Comparison of ENCODE assay signal across 25 cellular contexts in genomic region chr17:72273301-72274056, GRCh38.
DNase-seq lines count a peak whose midpoint lies in the region; ATAC-seq and TF ChIP-seq lines count a peak whose summit lies in the region.
"Had no signal": no experiment of that assay in that cellular context is flagged by ENCODE, and none has a peak within 500 bp of the region (broad histone marks: within the 10 kb centered on the region; RNA-seq: fewer than 3 reads in every experiment).

No MANE protein-coding gene starts in this region.

- 36 to 52% methylated on average over 6 to 9 of the region's 10 CpGs for WGBS in esophagus squamous epithelium, 2 donors

- H3K27ac Mint-ChIP-seq in type B pancreatic cell: peak overlapping the region; percentile 55
- H3K27ac Mint-ChIP-seq in CD8-positive, alpha-beta T cell: no peak overlapping the region
- H3K27ac Mint-ChIP-seq: T-helper 2 cell treated with Interferon-gamma antibody and Interleukin-4, amounts not matched to agents 5 μg/mL and 100 μg/mL, for 36 hours had no signal

- H3K27ac ChIP-seq in CD8-positive, alpha-beta T cell (ENCODE audit: low read depth, low read length): no peak overlapping the region
- H3K27ac ChIP-seq in esophagus squamous epithelium: peak overlapping the region in 1 of 4 donors; percentile 44
- H3K27ac ChIP-seq: adrenal gland; BLaER1 treated with 17β-estradiol and CSF1 and Interleukin-3, amounts not matched to agents 10 nM and 100 nM; gastrocnemius medialis; HL-60; uterus had no signal

- H3K4me3 ChIP-seq in epithelial cell of esophagus (ENCODE audit: low read length): no peak overlapping the region
- no peak overlapping the region for H3K4me3 ChIP-seq in CD8-positive, alpha-beta T cell (ENCODE audit: low read depth, low read length)
- H3K4me3 ChIP-seq in esophagus squamous epithelium: no peak overlapping the region
- H3K4me3 ChIP-seq: adrenal gland; BLaER1 treated with 17β-estradiol and CSF1 and Interleukin-3, amounts not matched to agents 10 nM and 100 nM; gastrocnemius medialis; uterus had no signal

- TF ChIP-seq POLR2A in esophagus squamous epithelium (IDR thresholded peaks at IDR 0.05): no peak

- peaks cover 11% of the 10 kb centered on the region for H3K9me3 Mint-ChIP-seq in type B pancreatic cell
- H3K9me3 Mint-ChIP-seq in CD8-positive, alpha-beta T cell: no peaks in the 10 kb centered on the region

- no peaks in the 10 kb centered on the region for H3K27me3 Mint-ChIP-seq in type B pancreatic cell
- peaks cover 2% of the 10 kb centered on the region for H3K27me3 Mint-ChIP-seq in CD8-positive, alpha-beta T cell (ENCODE audit: low read depth)

- no peaks in the 10 kb centered on the region for H3K36me3 Mint-ChIP-seq in type B pancreatic cell
- no peaks in the 10 kb centered on the region for H3K36me3 Mint-ChIP-seq in CD8-positive, alpha-beta T cell

- H3K4me3 Mint-ChIP-seq in type B pancreatic cell: peak overlapping the region; percentile 16
- no peak overlapping the region for H3K4me3 Mint-ChIP-seq in CD8-positive, alpha-beta T cell
- H3K4me3 Mint-ChIP-seq: T-helper 2 cell treated with Interferon-gamma antibody and Interleukin-4, amounts not matched to agents 5 μg/mL and 100 μg/mL, for 36 hours had no signal

- no peaks in the 10 kb centered on the region for H3K9me3 ChIP-seq in CD8-positive, alpha-beta T cell (ENCODE audit: low read length)
- no peaks in the 10 kb centered on the region for H3K9me3 ChIP-seq in esophagus squamous epithelium
- H3K9me3 ChIP-seq: adrenal gland, gastrocnemius medialis, uterus had no signal

- peak; percentile 16 for DNase-seq in NCI-H2196 (lab: John Stamatoyannopoulos, UW; ENCODE audit: unreplicated experiment)
- no peak for DNase-seq in NCI-H2196 treated with DMSO at 0.1 percent for 48 hours (lab: John Stamatoyannopoulos, UW; ENCODE audit: unreplicated experiment)
- peak; percentile 57 for DNase-seq in NCI-H69 (lab: John Stamatoyannopoulos, UW)
- DNase-seq in epithelial cell of esophagus (ENCODE audit: low read depth): peak; percentile 93
- no peak for DNase-seq in type B pancreatic cell (ENCODE audit: extremely low spot score, unreplicated experiment)
- DNase-seq in posterior vena cava (ENCODE audit: low spot score): no peak
- no peak for DNase-seq in CD8-positive, alpha-beta T cell
- no peak for DNase-seq in esophagus squamous epithelium (lab: John Stamatoyannopoulos, UW)
- DNase-seq: ACHN; activated CD4-positive, alpha-beta T cell treated with anti-CD3 and anti-CD28 coated beads, Interleukin-2, amount 50 U/mL, for 48 hours; activated gamma-delta T cell treated with Interleukin-2 at 50 U/mL for 16 hours; adrenal gland; central memory CD4-positive, alpha-beta T cell; erythroblast; gastrocnemius medialis; kidney; NCI-H2029; NCI-H524; stimulated activated CD4-positive, alpha-beta T cell treated with anti-CD3 and anti-CD28 coated beads, Interleukin-15, amount 100 ng/mL, for 24 hours; substantia nigra; uterus had no signal

- H3K36me3 ChIP-seq in CD8-positive, alpha-beta T cell (ENCODE audit: insufficient read depth, low read length): no peaks in the 10 kb centered on the region
- H3K36me3 ChIP-seq in esophagus squamous epithelium: no peaks in the 10 kb centered on the region
- H3K36me3 ChIP-seq: adrenal gland; BLaER1 treated with 17β-estradiol and CSF1 and Interleukin-3, amounts not matched to agents 10 nM and 100 nM; gastrocnemius medialis; uterus had no signal

- no peak for TF ChIP-seq CTCF in epithelial cell of esophagus (IDR thresholded peaks at IDR 0.05; ENCODE audit: insufficient read depth, low read depth, low read length, missing control alignments)
- no peak for TF ChIP-seq CTCF in type B pancreatic cell (conservative IDR thresholded peaks at IDR 0.05)
- TF ChIP-seq CTCF in CD8-positive, alpha-beta T cell (IDR thresholded peaks at IDR 0.05): no peak
- TF ChIP-seq CTCF in esophagus squamous epithelium (IDR thresholded peaks at IDR 0.05): no peak

- no peaks in the 10 kb centered on the region for H3K27me3 ChIP-seq in CD8-positive, alpha-beta T cell (ENCODE audit: insufficient read depth, low read length)
- no peaks in the 10 kb centered on the region for H3K27me3 ChIP-seq in esophagus squamous epithelium
- H3K27me3 ChIP-seq: adrenal gland; BLaER1 treated with 17β-estradiol and CSF1 and Interleukin-3, amounts not matched to agents 10 nM and 100 nM; gastrocnemius medialis; uterus had no signal

- no peaks in the 10 kb centered on the region for H3K4me1 ChIP-seq in CD8-positive, alpha-beta T cell (ENCODE audit: insufficient read depth, low read length)
- H3K4me1 ChIP-seq in esophagus squamous epithelium: peaks cover 0 to 24% (median 0%) of the 10 kb centered on the region in 3 donors
- H3K4me1 ChIP-seq: adrenal gland; BLaER1 treated with 17β-estradiol and CSF1 and Interleukin-3, amounts not matched to agents 10 nM and 100 nM; gastrocnemius medialis; uterus had no signal

- POLR2A ChIA-PET in CD8-positive, alpha-beta T cell (lab: Charles Lee): no interaction called here

- ATAC-seq in CD8-positive, alpha-beta T cell: no peak
- ATAC-seq: gastrocnemius medialis, sciatic nerve had no signal

- peaks cover 32% of the 10 kb centered on the region for H3K4me1 Mint-ChIP-seq in type B pancreatic cell (ENCODE audit: unreplicated experiment)
- H3K4me1 Mint-ChIP-seq in CD8-positive, alpha-beta T cell (ENCODE audit: low read depth): no peaks in the 10 kb centered on the region

- CTCF ChIA-PET in CD8-positive, alpha-beta T cell (lab: Charles Lee): interaction anchor here (1.4 kb wide), 1 partner anchor 20 kb away, joined by 3 read pairs; no protein-coding TSS in a partner anchor

- intact Hi-C loops in posterior vena cava (cut with DNase I) (no loop called here), esophagus squamous epithelium (cut with DNase I) (no loop called here)
- intact Hi-C loops in CD8-positive, alpha-beta T cell (cut with DNase I, micrococcal nuclease): no loop called here

Comparison
In these comparisons a context has a peak if more than half of its experiments do, and no peak if none do; other contexts are left out.
1. DNase-seq: peak in NCI-H2196 (single experiment), NCI-H69 (single experiment) and epithelial cell of esophagus (single experiment); none in NCI-H2196 treated with DMSO at 0.1 percent for 48 hours (single experiment), type B pancreatic cell (single experiment), posterior vena cava (single experiment), CD8-positive, alpha-beta T cell (0 of 7) and esophagus squamous epithelium (single experiment).